Comparison of ENCODE assay signal across 24 cellular contexts in genomic region chr9:113915817-113916474, GRCh38.
"Had no signal": no experiment of that assay in that cellular context is flagged by ENCODE, and none has a peak within 500 bp of the region (broad histone marks: within the 10 kb centered on the region; RNA-seq: fewer than 3 reads in every experiment).

No MANE protein-coding gene starts in this region.

- H3K4me1 Mint-ChIP-seq: naive thymus-derived CD4-positive, alpha-beta T cell; stimulated activated effector memory CD8-positive, alpha-beta T cell treated with anti-CD3 and anti-CD28 coated beads, Interleukin-12 subunit alpha, Interleukin-12 subunit beta, amount 100 ng/mL, for 72 hours had no signal

- ATAC-seq: left cardiac atrium; naive thymus-derived CD4-positive, alpha-beta T cell; natural killer cell treated with Interleukin-12 subunit alpha and Interleukin-12 subunit beta and Interleukin-15 and Interleukin-18, amount 100 ng/mL, for 72 hours; pancreas; psoas muscle; right lobe of liver; stimulated activated effector memory CD8-positive, alpha-beta T cell treated with anti-CD3 and anti-CD28 coated beads, Interleukin-12 subunit alpha, Interleukin-12 subunit beta, amount 100 ng/mL, for 72 hours; upper lobe of right lung had no signal

- H3K27me3 ChIP-seq: pancreas, right lobe of liver, suprapubic skin, tibial artery, upper lobe of right lung had no signal

- H3K36me3 ChIP-seq: left ventricle myocardium inferior, pancreas, right lobe of liver, suprapubic skin, thoracic aorta, tibial artery, upper lobe of right lung had no signal

- H3K9me3 ChIP-seq: left ventricle myocardium inferior, pancreas, psoas muscle, right lobe of liver, suprapubic skin, thoracic aorta, tibial artery, upper lobe of right lung had no signal

- H3K36me3 Mint-ChIP-seq: naive thymus-derived CD4-positive, alpha-beta T cell; natural killer cell treated with Interleukin-12 subunit alpha and Interleukin-12 subunit beta and Interleukin-15 and Interleukin-18, amount 100 ng/mL, for 72 hours; stimulated activated effector memory CD8-positive, alpha-beta T cell treated with anti-CD3 and anti-CD28 coated beads, Interleukin-12 subunit alpha, Interleukin-12 subunit beta, amount 100 ng/mL, for 72 hours had no signal

- H3K4me3 Mint-ChIP-seq: mesothelial cell of epicardium; naive thymus-derived CD4-positive, alpha-beta T cell; natural killer cell treated with Interleukin-12 subunit alpha and Interleukin-12 subunit beta and Interleukin-15 and Interleukin-18, amount 100 ng/mL, for 72 hours; stimulated activated effector memory CD8-positive, alpha-beta T cell treated with anti-CD3 and anti-CD28 coated beads, Interleukin-12 subunit alpha, Interleukin-12 subunit beta, amount 100 ng/mL, for 72 hours; stimulated activated naive CD8-positive, alpha-beta T cell treated with anti-CD3 and anti-CD28 coated beads, Interleukin-15, Interleukin-2, amounts not matched to agents 100 ng/mL and 50 ng/mL, for 24 hours had no signal

- H3K27me3 Mint-ChIP-seq: natural killer cell treated with Interleukin-12 subunit alpha and Interleukin-12 subunit beta and Interleukin-15 and Interleukin-18, amount 100 ng/mL, for 72 hours; stimulated activated naive CD8-positive, alpha-beta T cell treated with anti-CD3 and anti-CD28 coated beads, Interleukin-15, Interleukin-2, amounts not matched to agents 100 ng/mL and 50 ng/mL, for 24 hours had no signal

- H3K4me3 ChIP-seq: left ventricle myocardium inferior, lung, pancreas, psoas muscle, right lobe of liver, suprapubic skin, thoracic aorta, tibial artery, upper lobe of right lung had no signal

- DNase-seq: head of caudate nucleus; hippocampal formation; kidney glomerular epithelial cell; left cardiac atrium; left ventricle myocardium inferior; mesendoderm; naive thymus-derived CD4-positive, alpha-beta T cell; nucleus accumbens; pancreas; posterior cingulate gyrus; psoas muscle; right lobe of liver; stimulated activated CD4-positive, alpha-beta T cell treated with anti-CD3 and anti-CD28 coated beads, Interleukin-4, amount 100 ng/mL, for 24 hours; stimulated activated naive CD4-positive, alpha-beta T cell; tibial artery; trophoblast cell; upper lobe of right lung had no signal

- H3K9me3 Mint-ChIP-seq: mesothelial cell of epicardium; naive thymus-derived CD4-positive, alpha-beta T cell; natural killer cell treated with Interleukin-12 subunit alpha and Interleukin-12 subunit beta and Interleukin-15 and Interleukin-18, amount 100 ng/mL, for 72 hours; stimulated activated effector memory CD8-positive, alpha-beta T cell treated with anti-CD3 and anti-CD28 coated beads, Interleukin-12 subunit alpha, Interleukin-12 subunit beta, amount 100 ng/mL, for 72 hours; stimulated activated naive CD8-positive, alpha-beta T cell treated with anti-CD3 and anti-CD28 coated beads, Interleukin-15, Interleukin-2, amounts not matched to agents 100 ng/mL and 50 ng/mL, for 24 hours had no signal

- H3K27ac Mint-ChIP-seq: mesothelial cell of epicardium; naive thymus-derived CD4-positive, alpha-beta T cell; natural killer cell treated with Interleukin-12 subunit alpha and Interleukin-12 subunit beta and Interleukin-15 and Interleukin-18, amount 100 ng/mL, for 72 hours; stimulated activated effector memory CD8-positive, alpha-beta T cell treated with anti-CD3 and anti-CD28 coated beads, Interleukin-12 subunit alpha, Interleukin-12 subunit beta, amount 100 ng/mL, for 72 hours; stimulated activated naive CD8-positive, alpha-beta T cell treated with anti-CD3 and anti-CD28 coated beads, Interleukin-15, Interleukin-2, amounts not matched to agents 100 ng/mL and 50 ng/mL, for 24 hours had no signal
